In genomic region chr2:216006164-216006663, GRCh38 we compare ENCODE assay signal across 8 cellular contexts. TPM values are rescaled to one million over a fixed set of nuclear protein-coding genes. Genes with fewer than 3 reads are reported as not detected.
DNase-seq lines count a peak whose midpoint lies in the region; ATAC-seq, FAIRE-seq and TF ChIP-seq lines count a peak whose summit lies in the region.

No MANE protein-coding gene starts in this region.

- FAIRE-seq in kidney (lab: Jason Lieb, UNC): no peak

- peak; percentile 39 for ATAC-seq in GM21723 (IDR thresholded peaks at IDR 0.05; ENCODE audit: unreplicated experiment)

- DNase-seq in GM10266 (ENCODE audit: extremely low spot score): peak; percentile 40
- peak; percentile 52 for DNase-seq in KG1 (lab: John Stamatoyannopoulos, UW)
- DNase-seq in activated effector memory CD4-positive, alpha-beta T cell treated with Interleukin-2 at 50 U/mL for 16 hours: peak; percentile 24
- peak; percentile 66 for DNase-seq in kidney
- DNase-seq in ureter (ENCODE audit: low spot score): peak; percentile 69
- DNase-seq in SJCRH30: no peak
- no peak for DNase-seq in right atrium auricular region (ENCODE audit: low spot score)

- no peak overlapping the region for H3K9ac ChIP-seq in kidney (ENCODE audit: low read length in 2 of 2)

- H3K27me3 ChIP-seq in SJCRH30 (no peaks in the 10 kb centered on the region), right atrium auricular region (no peaks in the 10 kb centered on the region)

- no peaks in the 10 kb centered on the region for H3K36me3 ChIP-seq in kidney (ENCODE audit: control insufficient read depth in 1 of 2, insufficient read depth in 2 of 2, low read length in 2 of 2)
- H3K36me3 ChIP-seq in SJCRH30: no peaks in the 10 kb centered on the region
- no peaks in the 10 kb centered on the region for H3K36me3 ChIP-seq in right atrium auricular region

- H3K4me1 ChIP-seq in kidney (ENCODE audit: control insufficient read depth in 1 of 2, insufficient read depth in 1 of 2, low read depth in 1 of 2, low read length in 2 of 2): no peaks in the 10 kb centered on the region
- peaks cover 12% of the 10 kb centered on the region; the same call in 1 of the 2 replicates for H3K4me1 ChIP-seq in SJCRH30
- H3K4me1 ChIP-seq in right atrium auricular region: peaks cover 0 to 5% of the 10 kb centered on the region in 2 donors

- intact Hi-C loops in kidney (cut with DNase I): no loop called here

- H3K27ac ChIP-seq in kidney (ENCODE audit: low read depth in 2 of 2, low read length in 2 of 2) (no peak overlapping the region), SJCRH30 (no peak overlapping the region), right atrium auricular region (no peak overlapping the region)

- H3K9me3 ChIP-seq in kidney (ENCODE audit: control insufficient read depth in 1 of 2, low read length in 2 of 2) (no peaks in the 10 kb centered on the region), SJCRH30 (replicated peaks) (no peaks in the 10 kb centered on the region), right atrium auricular region (no peaks in the 10 kb centered on the region)

- TF ChIP-seq CTCF in GM10266 (IDR thresholded peaks at IDR 0.05; ENCODE audit: control insufficient read depth, insufficient read depth, low read depth, missing control alignments): no peak
- no peak for TF ChIP-seq CTCF in kidney (IDR thresholded peaks at IDR 0.05; ENCODE audit: borderline replicate concordance, extremely low read depth, insufficient read depth)
- TF ChIP-seq CTCF in right atrium auricular region (IDR thresholded peaks at IDR 0.05): no peak

- H3K4me3 ChIP-seq in kidney (ENCODE audit: low read length in 2 of 2) (no peak overlapping the region), SJCRH30 (no peak overlapping the region), right atrium auricular region (no peak overlapping the region)

RNA-seq across cellular contexts. Expression of gene MREG, which starts 7.1 kb away (rescaled TPM):
- total RNA-seq in kidney (16.7 TPM), ureter (13.8 TPM), right atrium auricular region (under 1 TPM; 0.35 to 0.41 TPM)
- polyA plus RNA-seq in kidney (ENCODE audit: insufficient read depth, low read depth, low replicate concordance): 3.6 TPM
- 10.3 and 11.1 TPM in 2 replicates for total RNA-seq in SJCRH30 (2014; rRNA removed; shearing (Covaris generic))

Comparison
In these comparisons a context has a peak if more than half of its experiments do, and no peak if none do; other contexts are left out.
1. DNase-seq: peak in GM10266 (single experiment), KG1 (single experiment), activated effector memory CD4-positive, alpha-beta T cell treated with Interleukin-2 at 50 U/mL for 16 hours (single experiment), kidney (single experiment) and ureter (single experiment); none in SJCRH30 (0 of 2) and right atrium auricular region (single experiment).